11 cellular contexts compared by ENCODE assay signal in the genomic region with DNA sequence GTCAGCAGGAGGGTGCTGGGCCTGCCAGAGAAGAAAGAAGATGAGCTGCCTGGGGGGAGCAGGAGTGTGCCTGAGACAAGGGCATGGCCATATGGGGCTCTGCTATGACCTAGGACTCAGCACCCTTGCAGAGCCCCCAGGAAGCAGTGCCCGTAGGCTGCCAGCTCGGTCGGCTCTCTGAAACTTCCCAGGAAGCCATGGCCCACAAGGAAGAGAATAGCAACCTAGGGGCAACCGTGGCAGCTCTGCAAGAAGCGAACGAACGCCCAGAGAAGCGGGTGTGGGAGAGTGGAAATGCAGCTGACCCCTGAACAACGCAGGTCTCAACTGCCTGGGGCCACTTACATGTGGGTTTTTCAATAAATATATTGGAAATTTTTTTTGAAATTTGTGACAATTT. TPM values are rescaled to one million over a fixed set of nuclear protein-coding genes. Genes with fewer than 3 reads are reported as not detected.
"Had no signal": no experiment of that assay in that cellular context is flagged by ENCODE, and none has a peak within 500 bp of the region (broad histone marks: within the 10 kb centered on the region; RNA-seq: fewer than 3 reads in every experiment).

No MANE protein-coding gene starts in this region.

- H2AFZ ChIP-seq: GM23248 had no signal

- H3K4me1 ChIP-seq: HAP-1 had no signal

- H3K4me3 Mint-ChIP-seq: HFFc6 had no signal

- H3K4me3 ChIP-seq: GM23248, HAP-1 had no signal

- ATAC-seq: HCT116 had no signal

- H3K9ac ChIP-seq: GM23248 had no signal

- DNase-seq: GM23248, GOT3, H7, HFFc6, IMR-90, KBM-7 had no signal

- H3K9me3 Mint-ChIP-seq: HFFc6 had no signal

- H3K36me3 ChIP-seq: HAP-1 had no signal

- H3K27ac Mint-ChIP-seq: HFFc6 had no signal

- H3K27ac ChIP-seq: GM23248, HL-60 had no signal

- H3K9me3 ChIP-seq: HAP-1 had no signal

RNA-seq across cellular contexts. Expression of gene LTC4S, which starts 10.7 kb away (rescaled TPM):
- total RNA-seq: H4, HFFc6, HT1080, IMR-90 had no signal
